Comparison of ENCODE assay signal across 17 cellular contexts in the genomic region with DNA sequence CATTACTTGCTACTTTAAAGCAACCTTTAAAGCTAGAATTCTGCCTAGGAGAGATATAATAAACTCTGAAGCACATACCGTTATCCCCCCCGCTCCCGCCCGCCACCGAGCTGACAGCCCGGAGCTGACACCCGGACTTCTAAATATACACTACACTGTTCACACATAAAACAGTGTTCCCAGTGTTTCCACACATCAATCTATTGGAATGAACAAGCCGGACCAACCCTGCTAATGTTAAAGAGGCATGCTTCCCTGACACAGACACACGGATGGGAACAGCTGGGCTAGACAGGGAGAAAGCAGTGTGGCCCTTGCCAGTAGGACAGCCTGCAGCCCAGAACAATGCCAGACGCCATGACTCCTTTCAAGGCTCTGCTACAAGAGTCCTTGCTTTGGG.
DNase-seq lines count a peak whose midpoint lies in the region; ATAC-seq and TF ChIP-seq lines count a peak whose summit lies in the region.
"Had no signal": no experiment of that assay in that cellular context is flagged by ENCODE, and none has a peak within 500 bp of the region (broad histone marks: within the 10 kb centered on the region; RNA-seq: fewer than 3 reads in every experiment).

No MANE protein-coding gene starts in this region.

- peaks cover 54% of the 10 kb centered on the region for H3K4me1 Mint-ChIP-seq in nephron
- H3K4me1 Mint-ChIP-seq: activated CD4-positive, alpha-beta T cell treated with anti-CD3 and anti-CD28 coated beads for 36 hours; activated CD8-positive, alpha-beta memory T cell treated with anti-CD3 and anti-CD28 coated beads, Interleukin-2, amount 10 ng/mL, durations not matched to agents 7 days and 5 days; activated naive CD8-positive, alpha-beta T cell treated with anti-CD3 and anti-CD28 coated beads, Interleukin-2, amount 50 U/mL, for 24 hours had no signal

- intact Hi-C loops in heart left ventricle (cut with DNase I): loop anchor here in 1 of 10 donors (5.0 kb wide), 1 partner anchor 71 kb away; no protein-coding TSS in a partner anchor

- H3K36me3 Mint-ChIP-seq in nephron (ENCODE audit: low read depth): no peaks in the 10 kb centered on the region
- H3K36me3 Mint-ChIP-seq: activated CD8-positive, alpha-beta memory T cell treated with anti-CD3 and anti-CD28 coated beads, Interleukin-2, amount 10 ng/mL, durations not matched to agents 7 days and 5 days; mesothelial cell of epicardium had no signal

- H3K4me1 ChIP-seq in SJCRH30: peaks cover 31% of the 10 kb centered on the region
- H3K4me1 ChIP-seq in heart left ventricle: peaks cover 0 to 53% (median 19%) of the 10 kb centered on the region in 12 donors
- peaks cover 22 to 27% (median 23%) of the 10 kb centered on the region in 3 donors for H3K4me1 ChIP-seq in skeletal muscle tissue (ENCODE audit: control insufficient read depth in 3 of 3, insufficient read depth in 3 of 3, low read length in 3 of 3)
- H3K4me1 ChIP-seq in Peyer's patch: peaks cover 0 to 4% (median 0%) of the 10 kb centered on the region in 4 donors
- H3K4me1 ChIP-seq: foreskin keratinocyte had no signal

- H3K9me3 ChIP-seq in SJCRH30 (replicated peaks) (no peaks in the 10 kb centered on the region), heart left ventricle (peaks cover 0 to 4% (median 0%) of the 10 kb centered on the region in 12 donors), skeletal muscle tissue (ENCODE audit: control insufficient read depth in 3 of 3, low read length in 3 of 3) (peaks cover 0 to 2% (median 0%) of the 10 kb centered on the region in 3 donors), Peyer's patch (no peaks in the 10 kb centered on the region)
- H3K9me3 ChIP-seq: suprapubic skin had no signal

- WGBS in heart left ventricle, 4 donors: 25 to 53% (median 26%) methylated on average over 10 of the region's 10 CpGs

- H3K4me3 ChIP-seq in SJCRH30 (no peak overlapping the region), heart left ventricle (no peak overlapping the region), skeletal muscle tissue (ENCODE audit: low read length in 3 of 3) (peak overlapping the region in 2 of 3 donors; percentile 9 to 47), Peyer's patch (no peak overlapping the region)
- H3K4me3 ChIP-seq: suprapubic skin had no signal

- H3K4me3 Mint-ChIP-seq in nephron: no peak overlapping the region
- H3K4me3 Mint-ChIP-seq: activated CD4-positive, alpha-beta T cell treated with anti-CD3 and anti-CD28 coated beads for 36 hours; activated CD8-positive, alpha-beta memory T cell treated with anti-CD3 and anti-CD28 coated beads, Interleukin-2, amount 10 ng/mL, durations not matched to agents 7 days and 5 days; activated naive CD8-positive, alpha-beta T cell treated with anti-CD3 and anti-CD28 coated beads, Interleukin-2, amount 50 U/mL, for 24 hours; mesothelial cell of epicardium had no signal

- H3K27ac Mint-ChIP-seq in nephron: peak overlapping the region; percentile 43 to 87 (median 70)
- H3K27ac Mint-ChIP-seq: activated CD4-positive, alpha-beta T cell treated with anti-CD3 and anti-CD28 coated beads for 36 hours; activated CD8-positive, alpha-beta memory T cell treated with anti-CD3 and anti-CD28 coated beads, Interleukin-2, amount 10 ng/mL, durations not matched to agents 7 days and 5 days; activated naive CD8-positive, alpha-beta T cell treated with anti-CD3 and anti-CD28 coated beads, Interleukin-2, amount 50 U/mL, for 24 hours; mesothelial cell of epicardium had no signal

- TF ChIP-seq CTCF in heart left ventricle (IDR thresholded peaks at IDR 0.05): no peak
- TF ChIP-seq CTCF in nephron (IDR thresholded peaks at IDR 0.05; ENCODE audit: unreplicated experiment in 3 of 3): no peak
- no peak for TF ChIP-seq CTCF in Peyer's patch (IDR thresholded peaks at IDR 0.05)

- H3K27me3 Mint-ChIP-seq in nephron (ENCODE audit: low read depth): peaks cover 15% of the 10 kb centered on the region
- H3K27me3 Mint-ChIP-seq: activated CD4-positive, alpha-beta T cell treated with anti-CD3 and anti-CD28 coated beads for 36 hours; activated CD8-positive, alpha-beta memory T cell treated with anti-CD3 and anti-CD28 coated beads, Interleukin-2, amount 10 ng/mL, durations not matched to agents 7 days and 5 days; activated naive CD8-positive, alpha-beta T cell treated with anti-CD3 and anti-CD28 coated beads, Interleukin-2, amount 50 U/mL, for 24 hours had no signal

- H3K9ac ChIP-seq in skeletal muscle tissue (ENCODE audit: low read depth in 1 of 3, low read length in 3 of 3): peak overlapping the region in 2 of 3 donors; percentile 30 to 65

- H3K36me3 ChIP-seq in SJCRH30 (no peaks in the 10 kb centered on the region), heart left ventricle (no peaks in the 10 kb centered on the region), skeletal muscle tissue (ENCODE audit: control insufficient read depth in 3 of 3, insufficient read depth in 3 of 3, low read length in 3 of 3) (no peaks in the 10 kb centered on the region), Peyer's patch (no peaks in the 10 kb centered on the region)
- H3K36me3 ChIP-seq: suprapubic skin had no signal

- H3K9me3 Mint-ChIP-seq in nephron: peaks cover 2% of the 10 kb centered on the region
- H3K9me3 Mint-ChIP-seq: activated naive CD8-positive, alpha-beta T cell treated with anti-CD3 and anti-CD28 coated beads, Interleukin-2, amount 50 U/mL, for 24 hours; mesothelial cell of epicardium had no signal

- TF ChIP-seq POLR2A in heart left ventricle (IDR thresholded peaks at IDR 0.05): no peak
- no peak for TF ChIP-seq POLR2A in Peyer's patch (IDR thresholded peaks at IDR 0.05)

- peak; percentile 84 to 90 (median 87) for ATAC-seq in heart left ventricle
- ATAC-seq: activated CD4-positive, alpha-beta T cell treated with anti-CD3 and anti-CD28 coated beads for 36 hours; activated CD8-positive, alpha-beta memory T cell treated with anti-CD3 and anti-CD28 coated beads, Interleukin-2, amount 10 ng/mL, durations not matched to agents 7 days and 5 days; activated naive CD8-positive, alpha-beta T cell treated with anti-CD3 and anti-CD28 coated beads, Interleukin-2, amount 50 U/mL, for 24 hours; foreskin keratinocyte had no signal

- DNase-seq in SJCRH30 (peak; percentile 75 to 86), heart left ventricle (peak in 4 of 5 donors; percentile 28 to 62 (median 42)), cerebellum (ENCODE audit: low spot score) (no peak), DMS53 (lab: John Stamatoyannopoulos, UW) (no peak), AG20443 (ENCODE audit: low spot score) (no peak), Peyer's patch (no peak)
- DNase-seq: activated CD4-positive, alpha-beta T cell treated with anti-CD3 and anti-CD28 coated beads for 36 hours; activated CD8-positive, alpha-beta memory T cell treated with anti-CD3 and anti-CD28 coated beads, Interleukin-2, amount 10 ng/mL, durations not matched to agents 7 days and 5 days; activated naive CD8-positive, alpha-beta T cell treated with anti-CD3 and anti-CD28 coated beads, Interleukin-2, amount 50 U/mL, for 24 hours; foreskin keratinocyte; KBM-7; NCI-H1694 treated with DMSO at 0.1 percent for 48 hours had no signal

- H3K27me3 ChIP-seq in SJCRH30: no peaks in the 10 kb centered on the region
- no peaks in the 10 kb centered on the region for H3K27me3 ChIP-seq in heart left ventricle
- H3K27me3 ChIP-seq in skeletal muscle tissue (ENCODE audit: control insufficient read depth in 3 of 3, insufficient read depth in 3 of 3, low read length in 3 of 3): no peaks in the 10 kb centered on the region
- H3K27me3 ChIP-seq in Peyer's patch: no peaks in the 10 kb centered on the region
- H3K27me3 ChIP-seq: foreskin keratinocyte, suprapubic skin had no signal

- H3K27ac ChIP-seq in SJCRH30 (peak overlapping the region; percentile 26; the same call in 1 of the 2 replicates), heart left ventricle (peak overlapping the region in 9 of 12 donors; percentile 15 to 74 (median 59)), skeletal muscle tissue (ENCODE audit: low read depth, low read length) (no peak overlapping the region), Peyer's patch (peak overlapping the region in 1 of 4 donors; percentile 42)
- H3K27ac ChIP-seq: epithelial cell of prostate, foreskin keratinocyte, suprapubic skin had no signal

Comparison
In these comparisons a context has a peak if more than half of its experiments do, and no peak if none do; other contexts are left out.
1. DNase-seq: peak in SJCRH30 (2 of 2) and heart left ventricle (4 of 5); none in cerebellum (single experiment), DMS53 (single experiment), AG20443 (single experiment) and Peyer's patch (0 of 3).
2. H3K4me3 ChIP-seq: peak in skeletal muscle tissue (2 of 3); none in SJCRH30 (single experiment), heart left ventricle (0 of 12) and Peyer's patch (0 of 4).